In genomic region chr13:80010846-80011245, GRCh38 we compare ENCODE assay signal across 15 cellular contexts.
"Had no signal": no experiment of that assay in that cellular context is flagged by ENCODE, and none has a peak within 500 bp of the region (broad histone marks: within the 10 kb centered on the region; RNA-seq: fewer than 3 reads in every experiment).

No MANE protein-coding gene starts in this region.

- H3K27ac ChIP-seq: cardiac muscle cell, neutrophil, SK-N-MC had no signal

- H3K9me3 Mint-ChIP-seq: activated naive CD8-positive, alpha-beta T cell treated with anti-CD3 and anti-CD28 coated beads, Interleukin-2, amount 10 ng/mL, durations not matched to agents 7 days and 5 days had no signal

- H3K27ac Mint-ChIP-seq: activated naive CD8-positive, alpha-beta T cell treated with anti-CD3 and anti-CD28 coated beads, Interleukin-2, amount 10 ng/mL, durations not matched to agents 7 days and 5 days; effector memory CD8-positive, alpha-beta T cell; T-cell had no signal

- H3K4me3 Mint-ChIP-seq: activated naive CD8-positive, alpha-beta T cell treated with anti-CD3 and anti-CD28 coated beads, Interleukin-2, amount 10 ng/mL, durations not matched to agents 7 days and 5 days; effector memory CD8-positive, alpha-beta T cell; T-cell had no signal

- H3K27me3 Mint-ChIP-seq: activated naive CD8-positive, alpha-beta T cell treated with anti-CD3 and anti-CD28 coated beads, Interleukin-2, amount 10 ng/mL, durations not matched to agents 7 days and 5 days; effector memory CD8-positive, alpha-beta T cell; T-cell had no signal

- H3K27me3 ChIP-seq: cardiac muscle cell, neutrophil, transverse colon had no signal

- H3K36me3 Mint-ChIP-seq: activated naive CD8-positive, alpha-beta T cell treated with anti-CD3 and anti-CD28 coated beads, Interleukin-2, amount 10 ng/mL, durations not matched to agents 7 days and 5 days; T-cell had no signal

- DNase-seq: activated CD4-positive, alpha-beta T cell treated with anti-CD3 and anti-CD28 coated beads for 1 hour; activated CD4-positive, alpha-beta T cell treated with anti-CD3 and anti-CD28 coated beads, Interleukin-2, amount 50 U/mL, for 48 hours; activated naive CD8-positive, alpha-beta T cell treated with anti-CD3 and anti-CD28 coated beads, Interleukin-2, amount 10 ng/mL, durations not matched to agents 7 days and 5 days; effector memory CD8-positive, alpha-beta T cell; erythroblast; left ventricle myocardium superior; mesenchymal stem cell; stimulated activated CD4-positive, alpha-beta T cell treated with anti-CD3 and anti-CD28 coated beads, Interleukin-15, amount 100 ng/mL, for 24 hours; stimulated activated CD4-positive, alpha-beta T cell treated with anti-CD3 and anti-CD28 coated beads, Interleukin-4, amount 100 ng/mL, for 4 hours; T-cell; T1000; transverse colon had no signal

- H3K4me1 Mint-ChIP-seq: activated naive CD8-positive, alpha-beta T cell treated with anti-CD3 and anti-CD28 coated beads, Interleukin-2, amount 10 ng/mL, durations not matched to agents 7 days and 5 days; T-cell had no signal
